Comparison of ENCODE assay signal across 14 cellular contexts in genomic region chr5:65808261-65808741, GRCh38.
DNase-seq lines count a peak whose midpoint lies in the region; ATAC-seq and TF ChIP-seq lines count a peak whose summit lies in the region.
"Had no signal": no experiment of that assay in that cellular context is flagged by ENCODE, and none has a peak within 500 bp of the region (broad histone marks: within the 10 kb centered on the region; RNA-seq: fewer than 3 reads in every experiment).

No MANE protein-coding gene starts in this region.

- peaks cover 0 to 23% (median 15%) of the 10 kb centered on the region in 5 experiments for H3K9me3 Mint-ChIP-seq in brain
- no peaks in the 10 kb centered on the region for H3K9me3 Mint-ChIP-seq in activated T-helper 1 cell treated with anti-CD3 and anti-CD28 coated beads, Interleukin-12 subunit alpha, Interleukin-12 subunit beta, Interleukin-2, Interleukin-4 antibody, amounts not matched to agents 30 ng/mL and 10 ng/mL and 1 ng/mL, durations not matched to agents 14 hours and 24 hours and 36 hours
- H3K9me3 Mint-ChIP-seq: CD8-positive, alpha-beta memory T cell had no signal

- H3K27me3 Mint-ChIP-seq in brain = peaks cover 3% of the 10 kb centered on the region
- no peaks in the 10 kb centered on the region for H3K27me3 Mint-ChIP-seq in activated T-helper 1 cell treated with anti-CD3 and anti-CD28 coated beads, Interleukin-12 subunit alpha, Interleukin-12 subunit beta, Interleukin-2, Interleukin-4 antibody, amounts not matched to agents 30 ng/mL and 10 ng/mL and 1 ng/mL, durations not matched to agents 14 hours and 24 hours and 36 hours (ENCODE audit: insufficient read depth)
- H3K27me3 Mint-ChIP-seq: CD8-positive, alpha-beta memory T cell had no signal

- H3K36me3 ChIP-seq in vagina = no peaks in the 10 kb centered on the region

- DNase-seq in NCI-H1694 (lab: John Stamatoyannopoulos, UW) (peak; percentile 40), kidney tubule cell (ENCODE audit: low spot score) (peak; percentile 8), vagina (ENCODE audit: extremely low spot score in 2 of 2) (no peak)
- no peak for DNase-seq in activated T-helper 1 cell treated with anti-CD3 and anti-CD28 coated beads, Interleukin-12 subunit alpha, Interleukin-12 subunit beta, Interleukin-2, Interleukin-4 antibody, amounts not matched to agents 30 ng/mL and 10 ng/mL and 1 ng/mL, durations not matched to agents 14 hours and 24 hours and 36 hours (ENCODE audit: low spot score)
- DNase-seq: activated effector memory CD4-positive, alpha-beta T cell treated with anti-CD3 and anti-CD28 coated beads, Interleukin-2, amount 50 U/mL, for 16 hours; CD8-positive, alpha-beta memory T cell; heart right ventricle; left cardiac atrium; NCI-H226; tibial artery had no signal

- peaks cover 24% of the 10 kb centered on the region for H3K4me1 ChIP-seq in vagina

- ATAC-seq in GM21576 (IDR thresholded peaks at IDR 0.05; ENCODE audit: unreplicated experiment) = no peak
- no peak for ATAC-seq in HG02870 (IDR thresholded peaks at IDR 0.05; ENCODE audit: unreplicated experiment)
- ATAC-seq: heart right ventricle, left cardiac atrium had no signal

- intact Hi-C loops in vagina (cut with DNase I) = no loop called here
- intact Hi-C loops in activated T-helper 1 cell treated with anti-CD3 and anti-CD28 coated beads, Interleukin-12 subunit alpha, Interleukin-12 subunit beta, Interleukin-2, Interleukin-4 antibody, amounts not matched to agents 30 ng/mL and 10 ng/mL and 1 ng/mL, durations not matched to agents 14 hours and 24 hours and 36 hours (cut with micrococcal nuclease) = no loop called here

- H3K9me3 ChIP-seq in vagina = no peaks in the 10 kb centered on the region
- H3K9me3 ChIP-seq: heart right ventricle, tibial artery had no signal

- peak overlapping the region in 2 of 5 experiments; percentile 58 to 64 for H3K4me3 Mint-ChIP-seq in brain
- H3K4me3 Mint-ChIP-seq in activated T-helper 1 cell treated with anti-CD3 and anti-CD28 coated beads, Interleukin-12 subunit alpha, Interleukin-12 subunit beta, Interleukin-2, Interleukin-4 antibody, amounts not matched to agents 30 ng/mL and 10 ng/mL and 1 ng/mL, durations not matched to agents 14 hours and 24 hours and 36 hours = no peak overlapping the region
- H3K4me3 Mint-ChIP-seq: CD8-positive, alpha-beta memory T cell had no signal

- H3K36me3 Mint-ChIP-seq in brain = peaks cover 93% of the 10 kb centered on the region
- peaks cover 34% of the 10 kb centered on the region for H3K36me3 Mint-ChIP-seq in activated T-helper 1 cell treated with anti-CD3 and anti-CD28 coated beads, Interleukin-12 subunit alpha, Interleukin-12 subunit beta, Interleukin-2, Interleukin-4 antibody, amounts not matched to agents 30 ng/mL and 10 ng/mL and 1 ng/mL, durations not matched to agents 14 hours and 24 hours and 36 hours (ENCODE audit: low read depth)

- H3K4me3 ChIP-seq in vagina = no peak overlapping the region
- H3K4me3 ChIP-seq: heart right ventricle, SK-N-MC, tibial artery had no signal

- peaks cover 12% of the 10 kb centered on the region for H3K4me1 Mint-ChIP-seq in brain
- H3K4me1 Mint-ChIP-seq in activated T-helper 1 cell treated with anti-CD3 and anti-CD28 coated beads, Interleukin-12 subunit alpha, Interleukin-12 subunit beta, Interleukin-2, Interleukin-4 antibody, amounts not matched to agents 30 ng/mL and 10 ng/mL and 1 ng/mL, durations not matched to agents 14 hours and 24 hours and 36 hours (ENCODE audit: low read depth) = peaks cover 39% of the 10 kb centered on the region

- no peaks in the 10 kb centered on the region for H3K27me3 ChIP-seq in vagina
- H3K27me3 ChIP-seq: heart right ventricle, tibial artery had no signal

- peak overlapping the region in 4 of 5 experiments; percentile 45 to 93 (median 63) for H3K27ac Mint-ChIP-seq in brain
- H3K27ac Mint-ChIP-seq in activated T-helper 1 cell treated with anti-CD3 and anti-CD28 coated beads, Interleukin-12 subunit alpha, Interleukin-12 subunit beta, Interleukin-2, Interleukin-4 antibody, amounts not matched to agents 30 ng/mL and 10 ng/mL and 1 ng/mL, durations not matched to agents 14 hours and 24 hours and 36 hours = no peak overlapping the region
- H3K27ac Mint-ChIP-seq: CD8-positive, alpha-beta memory T cell had no signal

- no peak for TF ChIP-seq CTCF in brain (conservative IDR thresholded peaks at IDR 0.05)
- TF ChIP-seq CTCF in vagina (IDR thresholded peaks at IDR 0.05) = no peak

- H3K27ac ChIP-seq in vagina = peak overlapping the region; percentile 43
- H3K27ac ChIP-seq: SK-N-MC had no signal

- TF ChIP-seq POLR2A in vagina (IDR thresholded peaks at IDR 0.05) = no peak

Comparison
In these comparisons a context has a peak if more than half of its experiments do, and no peak if none do; other contexts are left out.
1. DNase-seq: peak in NCI-H1694 (single experiment) and kidney tubule cell (single experiment); none in vagina (0 of 2) and activated T-helper 1 cell treated with anti-CD3 and anti-CD28 coated beads, Interleukin-12 subunit alpha, Interleukin-12 subunit beta, Interleukin-2, Interleukin-4 antibody, amounts not matched to agents 30 ng/mL and 10 ng/mL and 1 ng/mL, durations not matched to agents 14 hours and 24 hours and 36 hours (single experiment).